Comparison of ENCODE assay signal across 8 cellular contexts in the genomic region with DNA sequence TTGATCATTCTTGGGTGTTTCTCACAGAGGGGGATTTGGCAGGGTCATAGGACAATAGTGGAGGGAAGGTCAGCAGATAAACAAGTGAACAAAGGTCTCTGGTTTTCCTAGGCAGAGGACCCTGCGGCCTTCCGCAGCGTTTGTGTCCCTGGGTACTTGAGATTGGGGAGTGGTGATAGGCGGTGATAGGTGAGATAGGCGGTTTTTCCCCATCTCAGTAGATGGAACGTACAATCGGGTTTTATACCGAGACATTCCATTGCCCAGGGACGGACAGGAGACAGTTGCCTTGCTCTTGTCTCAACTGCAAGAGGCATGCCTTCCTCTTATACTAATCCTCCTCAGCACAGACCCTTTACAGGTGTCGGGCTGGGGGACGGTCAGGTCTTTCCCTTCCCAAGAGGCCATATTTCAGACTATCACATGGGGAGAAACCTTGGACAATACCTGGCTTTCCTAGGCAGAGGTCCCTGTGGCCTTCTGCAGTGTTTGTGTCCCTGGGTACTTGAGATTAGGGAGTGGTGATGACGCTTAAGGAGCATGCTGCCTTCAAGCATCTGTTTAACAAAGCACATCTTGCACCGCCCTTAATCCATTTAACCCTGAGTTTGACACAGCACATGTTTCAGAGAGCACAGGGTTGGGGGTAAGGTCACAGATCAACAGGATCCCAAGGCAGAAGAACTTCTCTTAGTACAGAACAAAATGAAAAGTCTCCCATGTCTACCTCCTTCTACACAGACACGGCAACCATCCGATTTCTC.
DNase-seq lines count a peak whose midpoint lies in the region; ATAC-seq and TF ChIP-seq lines count a peak whose summit lies in the region.
"Not testable (repeated sequence)": the region's sequence is repeated elsewhere in the genome, so short reads cannot be mapped to it uniquely, and the experiment has no call there.

No MANE protein-coding gene starts in this region.

- peak overlapping the region in 5 of 7 donors; percentile 13 to 56 (median 19) for H3K4me3 Mint-ChIP-seq in CD8-positive, alpha-beta memory T cell
- H3K4me3 Mint-ChIP-seq in WTC11, result peak overlapping the region; percentile 70
- peak overlapping the region; percentile 54 for H3K4me3 Mint-ChIP-seq in activated naive CD4-positive, alpha-beta T cell treated with anti-CD3 and anti-CD28 coated beads, Interleukin-2, amount 50 U/mL, for 24 hours
- H3K4me3 Mint-ChIP-seq in natural killer cell, result peak overlapping the region; percentile 66
- peak overlapping the region; percentile 81 for H3K4me3 Mint-ChIP-seq in type B pancreatic cell

- peaks cover 39 to 50% (median 46%) of the 10 kb centered on the region in 3 donors for H3K4me1 Mint-ChIP-seq in CD8-positive, alpha-beta memory T cell
- H3K4me1 Mint-ChIP-seq in WTC11, result peaks cover 30% of the 10 kb centered on the region
- peaks cover 43% of the 10 kb centered on the region for H3K4me1 Mint-ChIP-seq in activated naive CD4-positive, alpha-beta T cell treated with anti-CD3 and anti-CD28 coated beads, Interleukin-2, amount 50 U/mL, for 24 hours
- peaks cover 41 to 43% of the 10 kb centered on the region in 2 donors for H3K4me1 Mint-ChIP-seq in natural killer cell
- H3K4me1 Mint-ChIP-seq in type B pancreatic cell (ENCODE audit: unreplicated experiment), result peaks cover 12% of the 10 kb centered on the region

- not testable (repeated sequence) for H3K27me3 ChIP-seq in CD8-positive, alpha-beta memory T cell (ENCODE audit: insufficient read depth, low read length, poor library complexity, severe bottlenecking); HL-60 (ENCODE audit: insufficient read depth, poor library complexity, severe bottlenecking)

- H3K9me3 Mint-ChIP-seq in CD8-positive, alpha-beta memory T cell; WTC11; activated naive CD4-positive, alpha-beta T cell treated with anti-CD3 and anti-CD28 coated beads, Interleukin-2, amount 50 U/mL, for 24 hours; natural killer cell; type B pancreatic cell: not testable (repeated sequence)

- TF ChIP-seq POLR2A in erythroblast (IDR thresholded peaks at IDR 0.05; ENCODE audit: low read length), result not testable (repeated sequence)

- H3K27me3 Mint-ChIP-seq in CD8-positive, alpha-beta memory T cell; WTC11 (ENCODE audit: low read depth); activated naive CD4-positive, alpha-beta T cell treated with anti-CD3 and anti-CD28 coated beads, Interleukin-2, amount 50 U/mL, for 24 hours; natural killer cell (ENCODE audit: low read depth in 2 of 2); type B pancreatic cell: not testable (repeated sequence)

- CTCF ChIA-PET in CD8-positive, alpha-beta memory T cell (lab: Charles Lee), result interaction anchor here (1.5 to 6.0 kb wide), 4 partner anchors 11 to 67 kb away, joined by 6 to 65 read pairs (median 12); a partner anchor contains a TSS
- CTCF ChIA-PET in WTC11 (lab: Charles Lee), result not testable (repeated sequence)

- peak overlapping the region in 4 of 8 donors; percentile 34 to 93 (median 50) for H3K27ac Mint-ChIP-seq in CD8-positive, alpha-beta memory T cell
- H3K27ac Mint-ChIP-seq in WTC11 (peak overlapping the region; percentile 99), natural killer cell (peak overlapping the region; percentile 95 to 99), type B pancreatic cell (peak overlapping the region; percentile 93)
- not testable (repeated sequence) for H3K27ac Mint-ChIP-seq in activated naive CD4-positive, alpha-beta T cell treated with anti-CD3 and anti-CD28 coated beads, Interleukin-2, amount 50 U/mL, for 24 hours

- not testable (repeated sequence) for H3K36me3 ChIP-seq in CD8-positive, alpha-beta memory T cell (ENCODE audit: insufficient read depth, low read length)

- ATAC-seq in WTC11, result peak; percentile 9; the same call in 1 of the 2 replicates
- not testable (repeated sequence) for ATAC-seq in natural killer cell

- not testable (repeated sequence) for H3K9me3 ChIP-seq in CD8-positive, alpha-beta memory T cell (ENCODE audit: low read length)

- POLR2A ChIA-PET in CD8-positive, alpha-beta memory T cell (lab: Charles Lee), result interaction anchor here (4.2 to 6.2 kb wide), 4 partner anchors 11 to 40 kb away, joined by 35 to 138 read pairs (median 80); a partner anchor contains a TSS
- POLR2A ChIA-PET in WTC11 (lab: Charles Lee), result interaction anchor here (3.0 to 5.9 kb wide), 5 partner anchors 11 to 68 kb away, joined by 28 to 88 read pairs (median 71); a partner anchor contains a TSS

- TF ChIP-seq CTCF in HL-60 (IDR thresholded peaks at IDR 0.05; ENCODE audit: insufficient read depth, low read length); WTC11 (IDR thresholded peaks at IDR 0.05); natural killer cell (IDR thresholded peaks at IDR 0.05); type B pancreatic cell (conservative IDR thresholded peaks at IDR 0.05): not testable (repeated sequence)

- H3K4me1 ChIP-seq in CD8-positive, alpha-beta memory T cell (ENCODE audit: insufficient read depth, low read length), result peaks cover 22% of the 10 kb centered on the region

- not testable (repeated sequence) for DNase-seq in CD8-positive, alpha-beta memory T cell; HL-60 (ENCODE audit: low read depth in 1 of 2, low spot score in 1 of 2); WTC11 (ENCODE audit: low spot score); natural killer cell; type B pancreatic cell (ENCODE audit: extremely low spot score, unreplicated experiment)
- DNase-seq in NCI-H82 (lab: John Stamatoyannopoulos, UW), result peak; percentile 72
- DNase-seq in erythroblast (lab: John Stamatoyannopoulos, UW), result peak; percentile 52 to 53

- intact Hi-C loops in natural killer cell (cut with micrococcal nuclease), result loop anchor here (2.0 kb wide), 1 partner anchor 13 kb away; a partner anchor contains a TSS

- not testable (repeated sequence) for H3K27ac ChIP-seq in CD8-positive, alpha-beta memory T cell (ENCODE audit: low read depth, low read length)
- peak overlapping the region; percentile 96; the same call in 1 of the 2 replicates for H3K27ac ChIP-seq in HL-60 (replicated peaks)

- H3K4me3 ChIP-seq in CD8-positive, alpha-beta memory T cell (ENCODE audit: low read length); HL-60 (replicated peaks; ENCODE audit: insufficient read depth, low read length): not testable (repeated sequence)

- peaks cover 0 to 12% (median 0%) of the 10 kb centered on the region in 3 donors for H3K36me3 Mint-ChIP-seq in CD8-positive, alpha-beta memory T cell
- H3K36me3 Mint-ChIP-seq in WTC11 (peaks cover 30% of the 10 kb centered on the region), type B pancreatic cell (peaks cover 11% of the 10 kb centered on the region)
- H3K36me3 Mint-ChIP-seq in activated naive CD4-positive, alpha-beta T cell treated with anti-CD3 and anti-CD28 coated beads, Interleukin-2, amount 50 U/mL, for 24 hours; natural killer cell: not testable (repeated sequence)

Comparison
In these comparisons a context has a peak if more than half of its experiments do, and no peak if none do; other contexts are left out.
1. H3K4me3 Mint-ChIP-seq: peak in every context shown above with its lines; median percentile 81 in type B pancreatic cell; 70 in WTC11; 66 in natural killer cell; 54 in activated naive CD4-positive, alpha-beta T cell treated with anti-CD3 and anti-CD28 coated beads, Interleukin-2, amount 50 U/mL, for 24 hours; 19 in CD8-positive, alpha-beta memory T cell.